Comparison of ENCODE assay signal across 22 cellular contexts in genomic region chrX:39508300-39508692, GRCh38.
A peak's percentile ranks its signal among the peaks of the same experiment; 100 is the strongest.
DNase-seq lines count a peak whose midpoint lies in the region; FAIRE-seq and TF ChIP-seq lines count a peak whose summit lies in the region.
"Had no signal": no experiment of that assay in that cellular context is flagged by ENCODE, and none has a peak within 500 bp of the region (broad histone marks: within the 10 kb centered on the region; RNA-seq: fewer than 3 reads in every experiment).

No MANE protein-coding gene starts in this region.

- H3K4me3 ChIP-seq in trophoblast cell (ENCODE audit: low read depth, low read length) = no peak overlapping the region
- no peak overlapping the region for H3K4me3 ChIP-seq in colonic mucosa
- H3K4me3 ChIP-seq: adrenal gland, K562, testis, vagina had no signal

- peak; percentile 13 for FAIRE-seq in GM12891 (lab: Jason Lieb, UNC)
- FAIRE-seq: G401.6, H1, K562 had no signal

- no peak overlapping the region for H2BK120ac ChIP-seq in trophoblast cell (ENCODE audit: insufficient read depth, low read length, poor library complexity)

- intact Hi-C loops in activated T-helper 1 cell treated with anti-CD3 and anti-CD28 coated beads, Interleukin-12 subunit alpha, Interleukin-12 subunit beta, Interleukin-2, Interleukin-4 antibody, amounts not matched to agents 30 ng/mL and 10 ng/mL and 1 ng/mL, durations not matched to agents 14 hours and 24 hours and 36 hours (cut with micrococcal nuclease) = loop anchor here (1.0 to 5.0 kb wide), 7 partner anchors 66 to 266 kb away; no protein-coding TSS in a partner anchor
- intact Hi-C loops in colonic mucosa (cut with DNase I) = no loop called here

- H3K9ac ChIP-seq in trophoblast cell (ENCODE audit: low read length) = no peak overlapping the region
- no peak overlapping the region for H3K9ac ChIP-seq in colonic mucosa (ENCODE audit: low read depth in 2 of 2, low read length in 2 of 2)

- no peak overlapping the region for H2AFZ ChIP-seq in trophoblast cell (ENCODE audit: insufficient read depth, low read length, poor library complexity)

- H3K27me3 ChIP-seq in trophoblast cell (ENCODE audit: insufficient read depth, low read length) (no peaks in the 10 kb centered on the region), colonic mucosa (no peaks in the 10 kb centered on the region)
- H3K27me3 ChIP-seq: brain microvascular endothelial cell, testis, vagina had no signal

- H3K27ac ChIP-seq in trophoblast cell (ENCODE audit: low read depth, low read length) (no peak overlapping the region), colonic mucosa (no peak overlapping the region)
- H3K27ac ChIP-seq: adrenal gland, brain microvascular endothelial cell, testis, vagina, VCaP had no signal

- no peak overlapping the region for H2AK5ac ChIP-seq in trophoblast cell (ENCODE audit: low read length)

- no peaks in the 10 kb centered on the region for H3K9me3 Mint-ChIP-seq in activated naive CD4-positive, alpha-beta T cell treated with anti-CD3 and anti-CD28 coated beads, Interleukin-2, amount 50 U/mL, for 24 hours
- peaks cover 15% of the 10 kb centered on the region for H3K9me3 Mint-ChIP-seq in activated T-helper 1 cell treated with anti-CD3 and anti-CD28 coated beads, Interleukin-12 subunit alpha, Interleukin-12 subunit beta, Interleukin-2, Interleukin-4 antibody, amounts not matched to agents 30 ng/mL and 10 ng/mL and 1 ng/mL, durations not matched to agents 14 hours and 24 hours and 36 hours
- H3K9me3 Mint-ChIP-seq: stimulated activated memory B cell treated with anti-CD40 and anti-IgM and Interleukin-4, amounts not matched to agents 10 μg/mL and 1 μg/mL and 100 μg/mL, for 72 hours had no signal

- no peaks in the 10 kb centered on the region for H3K79me1 ChIP-seq in trophoblast cell (ENCODE audit: low read length)

- no CpG with 5 or more reads among the region's 4 CpGs for WGBS in trophoblast cell (ENCODE audit: extremely low coverage, insufficient coverage, insufficient read length)

- H3K4me2 ChIP-seq in trophoblast cell (ENCODE audit: low read length) = no peak overlapping the region

- peak overlapping the region; percentile 65 for H3K4me3 Mint-ChIP-seq in activated naive CD4-positive, alpha-beta T cell treated with anti-CD3 and anti-CD28 coated beads, Interleukin-2, amount 50 U/mL, for 24 hours
- no peak overlapping the region for H3K4me3 Mint-ChIP-seq in activated T-helper 1 cell treated with anti-CD3 and anti-CD28 coated beads, Interleukin-12 subunit alpha, Interleukin-12 subunit beta, Interleukin-2, Interleukin-4 antibody, amounts not matched to agents 30 ng/mL and 10 ng/mL and 1 ng/mL, durations not matched to agents 14 hours and 24 hours and 36 hours
- H3K4me3 Mint-ChIP-seq: stimulated activated memory B cell treated with anti-CD40 and anti-IgM and Interleukin-4, amounts not matched to agents 10 μg/mL and 1 μg/mL and 100 μg/mL, for 72 hours had no signal

- H3K27ac Mint-ChIP-seq in activated naive CD4-positive, alpha-beta T cell treated with anti-CD3 and anti-CD28 coated beads, Interleukin-2, amount 50 U/mL, for 24 hours = peak overlapping the region; percentile 93
- H3K27ac Mint-ChIP-seq in activated T-helper 1 cell treated with anti-CD3 and anti-CD28 coated beads, Interleukin-12 subunit alpha, Interleukin-12 subunit beta, Interleukin-2, Interleukin-4 antibody, amounts not matched to agents 30 ng/mL and 10 ng/mL and 1 ng/mL, durations not matched to agents 14 hours and 24 hours and 36 hours = no peak overlapping the region
- H3K27ac Mint-ChIP-seq: stimulated activated memory B cell treated with anti-CD40 and anti-IgM and Interleukin-4, amounts not matched to agents 10 μg/mL and 1 μg/mL and 100 μg/mL, for 72 hours had no signal

- H3K4ac ChIP-seq in trophoblast cell (ENCODE audit: low read depth, low read length) = no peak overlapping the region

- DNase-seq in activated naive CD4-positive, alpha-beta T cell treated with Interleukin-2 at 50 U/mL for 16 hours = no peak
- DNase-seq in GM12891 (ENCODE audit: insufficient read length, low spot score) = no peak
- peak; percentile 9 for DNase-seq in activated T-helper 1 cell treated with anti-CD3 and anti-CD28 coated beads, Interleukin-12 subunit alpha, Interleukin-12 subunit beta, Interleukin-2, Interleukin-4 antibody, amounts not matched to agents 30 ng/mL and 10 ng/mL and 1 ng/mL, durations not matched to agents 14 hours and 24 hours and 36 hours (ENCODE audit: low spot score)
- no peak for DNase-seq in trophoblast cell
- no peak for DNase-seq in COR-L47 (lab: John Stamatoyannopoulos, UW)
- no peak for DNase-seq in colonic mucosa
- DNase-seq: adrenal gland; brain microvascular endothelial cell; mesenchymal stem cell; NCI-H1105 treated with DMSO at 0.1 percent for 48 hours; NCI-H2029 treated with DMSO at 0.1 percent for 48 hours; NCI-H345; nucleus accumbens; stimulated activated CD4-positive, alpha-beta T cell treated with anti-CD3 and anti-CD28 coated beads, Interleukin-1b, Interleukin-23, amount 100 ng/mL, for 48 hours; testis had no signal

- H3K4me1 ChIP-seq in trophoblast cell (ENCODE audit: control insufficient read depth in 1 of 2, insufficient read depth in 2 of 2, low read length in 2 of 2) (no peaks in the 10 kb centered on the region), colonic mucosa (no peaks in the 10 kb centered on the region)
- H3K4me1 ChIP-seq: adrenal gland, testis, vagina had no signal

- no peaks in the 10 kb centered on the region for H3K9me3 ChIP-seq in trophoblast cell (ENCODE audit: insufficient read depth, low read depth, low read length)
- H3K9me3 ChIP-seq in colonic mucosa = no peaks in the 10 kb centered on the region
- H3K9me3 ChIP-seq: adrenal gland, testis had no signal

- TF ChIP-seq POLR2A in GM12891 (IDR thresholded peaks at IDR 0.05; ENCODE audit: low read depth, low read length) = no peak

- no peak overlapping the region for H4K8ac ChIP-seq in trophoblast cell (ENCODE audit: low read depth, low read length)

- H3K79me2 ChIP-seq in trophoblast cell (ENCODE audit: control insufficient read depth, insufficient read depth, low read length, poor library complexity) = no peaks in the 10 kb centered on the region

- no peak overlapping the region for H2BK12ac ChIP-seq in trophoblast cell (ENCODE audit: low read length)

- no peak overlapping the region for H2BK5ac ChIP-seq in trophoblast cell (ENCODE audit: low read depth, low read length, poor library complexity)

- H3K14ac ChIP-seq in trophoblast cell (ENCODE audit: low read length) = no peak overlapping the region

- H4K91ac ChIP-seq in trophoblast cell (ENCODE audit: low read depth, low read length) = no peak overlapping the region

- H3K4me1 Mint-ChIP-seq in activated naive CD4-positive, alpha-beta T cell treated with anti-CD3 and anti-CD28 coated beads, Interleukin-2, amount 50 U/mL, for 24 hours = peaks cover 37% of the 10 kb centered on the region
- H3K4me1 Mint-ChIP-seq in activated T-helper 1 cell treated with anti-CD3 and anti-CD28 coated beads, Interleukin-12 subunit alpha, Interleukin-12 subunit beta, Interleukin-2, Interleukin-4 antibody, amounts not matched to agents 30 ng/mL and 10 ng/mL and 1 ng/mL, durations not matched to agents 14 hours and 24 hours and 36 hours (ENCODE audit: low read depth) = peaks cover 16% of the 10 kb centered on the region

- H3K18ac ChIP-seq in trophoblast cell (ENCODE audit: low read length) = no peak overlapping the region

- no peaks in the 10 kb centered on the region for H3K27me3 Mint-ChIP-seq in activated naive CD4-positive, alpha-beta T cell treated with anti-CD3 and anti-CD28 coated beads, Interleukin-2, amount 50 U/mL, for 24 hours
- H3K27me3 Mint-ChIP-seq in activated T-helper 1 cell treated with anti-CD3 and anti-CD28 coated beads, Interleukin-12 subunit alpha, Interleukin-12 subunit beta, Interleukin-2, Interleukin-4 antibody, amounts not matched to agents 30 ng/mL and 10 ng/mL and 1 ng/mL, durations not matched to agents 14 hours and 24 hours and 36 hours (ENCODE audit: insufficient read depth) = peaks cover 3% of the 10 kb centered on the region
- H3K27me3 Mint-ChIP-seq: stimulated activated memory B cell treated with anti-CD40 and anti-IgM and Interleukin-4, amounts not matched to agents 10 μg/mL and 1 μg/mL and 100 μg/mL, for 72 hours had no signal

- H3K23ac ChIP-seq in trophoblast cell (ENCODE audit: low read length) = no peak overlapping the region

- H3K36me3 ChIP-seq in trophoblast cell (ENCODE audit: control insufficient read depth in 1 of 2, insufficient read depth in 2 of 2, low read length in 2 of 2) (no peaks in the 10 kb centered on the region), colonic mucosa (no peaks in the 10 kb centered on the region)
- H3K36me3 ChIP-seq: adrenal gland, brain microvascular endothelial cell, vagina had no signal

- no peak for TF ChIP-seq CTCF in colonic mucosa (IDR thresholded peaks at IDR 0.05)

- peak overlapping the region; percentile 54 for H4K12ac ChIP-seq in trophoblast cell (ENCODE audit: low read depth, low read length)

- H3K36me3 Mint-ChIP-seq in activated naive CD4-positive, alpha-beta T cell treated with anti-CD3 and anti-CD28 coated beads, Interleukin-2, amount 50 U/mL, for 24 hours = no peaks in the 10 kb centered on the region
- H3K36me3 Mint-ChIP-seq in activated T-helper 1 cell treated with anti-CD3 and anti-CD28 coated beads, Interleukin-12 subunit alpha, Interleukin-12 subunit beta, Interleukin-2, Interleukin-4 antibody, amounts not matched to agents 30 ng/mL and 10 ng/mL and 1 ng/mL, durations not matched to agents 14 hours and 24 hours and 36 hours (ENCODE audit: low read depth) = no peaks in the 10 kb centered on the region
- H3K36me3 Mint-ChIP-seq: stimulated activated memory B cell treated with anti-CD40 and anti-IgM and Interleukin-4, amounts not matched to agents 10 μg/mL and 1 μg/mL and 100 μg/mL, for 72 hours had no signal

TF ChIP-seq in GM12891, 5 proteins besides CTCF, POLR2A, EP300 and RAD21:
- no peak for TF ChIP-seq POU2F2 (IDR thresholded peaks at IDR 0.05; ENCODE audit: low read depth, low read length)
- no peak for TF ChIP-seq PAX5 (IDR thresholded peaks at IDR 0.05; ENCODE audit: insufficient read depth, low read length, severe bottlenecking)
- peak; percentile 68 for TF ChIP-seq SPI1 (IDR thresholded peaks at IDR 0.05; ENCODE audit: low read depth, low read length)
